Comparison of ENCODE assay signal across 8 cellular contexts in genomic region chr15:68700395-68701123, GRCh38.
DNase-seq lines count a peak whose midpoint lies in the region; ATAC-seq lines count a peak whose summit lies in the region.

No MANE protein-coding gene starts in this region.

- ATAC-seq in GM18519 (IDR thresholded peaks at IDR 0.05; ENCODE audit: low FRiP score, unreplicated experiment) = no peak

- H3K4me3 Mint-ChIP-seq in activated T-helper 2 cell treated with anti-CD3 and anti-CD28 coated beads, Interferon-gamma antibody, Interleukin-2, Interleukin-4, amounts not matched to agents 10 μg/mL and 5 μg/mL and 100 μg/mL, durations not matched to agents 14 hours and 24 hours and 36 hours (ENCODE audit: low read depth) = no peak overlapping the region

- H3K9me3 Mint-ChIP-seq in activated T-helper 2 cell treated with anti-CD3 and anti-CD28 coated beads, Interferon-gamma antibody, Interleukin-2, Interleukin-4, amounts not matched to agents 10 μg/mL and 5 μg/mL and 100 μg/mL, durations not matched to agents 14 hours and 24 hours and 36 hours = no peaks in the 10 kb centered on the region

- no peaks in the 10 kb centered on the region for H3K27me3 ChIP-seq in trophoblast cell (ENCODE audit: insufficient read depth, low read length)

- whole genome bisulfite sequencing in trophoblast cell (ENCODE audit: extremely low coverage, insufficient coverage, insufficient read length) = no CpG with 5 or more reads among the region's 20 CpGs

- H3K79me2 ChIP-seq in trophoblast cell (ENCODE audit: control insufficient read depth, insufficient read depth, low read length, poor library complexity) = no peaks in the 10 kb centered on the region

- peaks cover 9% of the 10 kb centered on the region for H3K27me3 Mint-ChIP-seq in activated T-helper 2 cell treated with anti-CD3 and anti-CD28 coated beads, Interferon-gamma antibody, Interleukin-2, Interleukin-4, amounts not matched to agents 10 μg/mL and 5 μg/mL and 100 μg/mL, durations not matched to agents 14 hours and 24 hours and 36 hours (ENCODE audit: low read depth)

- H2BK5ac ChIP-seq in trophoblast cell (ENCODE audit: low read depth, low read length, poor library complexity) = no peak overlapping the region

- H3K36me3 Mint-ChIP-seq in activated T-helper 2 cell treated with anti-CD3 and anti-CD28 coated beads, Interferon-gamma antibody, Interleukin-2, Interleukin-4, amounts not matched to agents 10 μg/mL and 5 μg/mL and 100 μg/mL, durations not matched to agents 14 hours and 24 hours and 36 hours (ENCODE audit: low read depth) = no peaks in the 10 kb centered on the region

- H4K8ac ChIP-seq in trophoblast cell (ENCODE audit: low read depth, low read length) = no peak overlapping the region

- H3K9ac ChIP-seq in trophoblast cell (ENCODE audit: low read length) = no peak overlapping the region

- H2BK120ac ChIP-seq in trophoblast cell (ENCODE audit: insufficient read depth, low read length, poor library complexity) = no peak overlapping the region

- no peak overlapping the region for H4K12ac ChIP-seq in trophoblast cell (ENCODE audit: low read depth, low read length)

- no peaks in the 10 kb centered on the region for H3K79me1 ChIP-seq in trophoblast cell (ENCODE audit: low read length)

- no peak overlapping the region for H3K27ac ChIP-seq in trophoblast cell (ENCODE audit: low read depth, low read length)

- H2BK12ac ChIP-seq in trophoblast cell (ENCODE audit: low read length) = no peak overlapping the region

- H3K4me3 ChIP-seq in trophoblast cell (ENCODE audit: low read depth, low read length) = peak overlapping the region; percentile 10

- H2AFZ ChIP-seq in trophoblast cell (ENCODE audit: insufficient read depth, low read length, poor library complexity) = no peak overlapping the region

- intact Hi-C loops in activated T-helper 2 cell treated with anti-CD3 and anti-CD28 coated beads, Interferon-gamma antibody, Interleukin-2, Interleukin-4, amounts not matched to agents 10 μg/mL and 5 μg/mL and 100 μg/mL, durations not matched to agents 14 hours and 24 hours and 36 hours (cut with micrococcal nuclease) = no loop called here

- in situ Hi-C loops in G401 (cut with HindIII; ENCODE audit: low sequenced_read_pairs) = no loop called here

- no peak overlapping the region for H3K4ac ChIP-seq in trophoblast cell (ENCODE audit: low read depth, low read length)

- H3K14ac ChIP-seq in trophoblast cell (ENCODE audit: low read length) = no peak overlapping the region

- no peaks in the 10 kb centered on the region for H3K4me1 Mint-ChIP-seq in activated T-helper 2 cell treated with anti-CD3 and anti-CD28 coated beads, Interferon-gamma antibody, Interleukin-2, Interleukin-4, amounts not matched to agents 10 μg/mL and 5 μg/mL and 100 μg/mL, durations not matched to agents 14 hours and 24 hours and 36 hours (ENCODE audit: low read depth)

- no peak overlapping the region for H3K18ac ChIP-seq in trophoblast cell (ENCODE audit: low read length)

- H3K36me3 ChIP-seq in trophoblast cell (ENCODE audit: control insufficient read depth in 1 of 2, insufficient read depth in 2 of 2, low read length in 2 of 2) = no peaks in the 10 kb centered on the region

- no peak overlapping the region for H2AK5ac ChIP-seq in trophoblast cell (ENCODE audit: low read length)

- DNase-seq in G401 (ENCODE audit: low spot score) = peak; percentile 84
- peak; percentile 85 for DNase-seq in NCI-H69 (lab: John Stamatoyannopoulos, UW)
- peak; percentile 45 for DNase-seq in foreskin melanocyte
- DNase-seq in trophoblast cell = no peak
- no peak for DNase-seq in 8988T
- no peak for DNase-seq in stimulated activated CD4-positive, alpha-beta T cell treated with anti-CD3 and anti-CD28 coated beads, Interleukin-12 subunit alpha, Interleukin-12 subunit beta, amount 100 ng/mL, for 4 hours
- DNase-seq in activated T-helper 2 cell treated with anti-CD3 and anti-CD28 coated beads, Interferon-gamma antibody, Interleukin-2, Interleukin-4, amounts not matched to agents 10 μg/mL and 5 μg/mL and 100 μg/mL, durations not matched to agents 14 hours and 24 hours and 36 hours (ENCODE audit: low spot score) = no peak

- H3K4me2 ChIP-seq in trophoblast cell (ENCODE audit: low read length) = no peak overlapping the region

- H3K4me1 ChIP-seq in trophoblast cell (ENCODE audit: control insufficient read depth in 1 of 2, insufficient read depth in 2 of 2, low read length in 2 of 2) = peaks cover 0 to 5% of the 10 kb centered on the region in 2 experiments

- H3K9me3 ChIP-seq in trophoblast cell (ENCODE audit: insufficient read depth, low read depth, low read length) = peaks cover 2% of the 10 kb centered on the region

- H3K27ac Mint-ChIP-seq in activated T-helper 2 cell treated with anti-CD3 and anti-CD28 coated beads, Interferon-gamma antibody, Interleukin-2, Interleukin-4, amounts not matched to agents 10 μg/mL and 5 μg/mL and 100 μg/mL, durations not matched to agents 14 hours and 24 hours and 36 hours = no peak overlapping the region

- no peak overlapping the region for H3K23ac ChIP-seq in trophoblast cell (ENCODE audit: low read length)

- no peak overlapping the region for H4K91ac ChIP-seq in trophoblast cell (ENCODE audit: low read depth, low read length)

Comparison
In these comparisons a context has a peak if more than half of its experiments do, and no peak if none do; other contexts are left out.
1. DNase-seq: peak in G401 (single experiment), NCI-H69 (single experiment) and foreskin melanocyte (single experiment); none in trophoblast cell (0 of 2), 8988T (single experiment), stimulated activated CD4-positive, alpha-beta T cell treated with anti-CD3 and anti-CD28 coated beads, Interleukin-12 subunit alpha, Interleukin-12 subunit beta, amount 100 ng/mL, for 4 hours (single experiment) and activated T-helper 2 cell treated with anti-CD3 and anti-CD28 coated beads, Interferon-gamma antibody, Interleukin-2, Interleukin-4, amounts not matched to agents 10 μg/mL and 5 μg/mL and 100 μg/mL, durations not matched to agents 14 hours and 24 hours and 36 hours (single experiment).